29 cellular contexts compared by ENCODE assay signal in the genomic region with DNA sequence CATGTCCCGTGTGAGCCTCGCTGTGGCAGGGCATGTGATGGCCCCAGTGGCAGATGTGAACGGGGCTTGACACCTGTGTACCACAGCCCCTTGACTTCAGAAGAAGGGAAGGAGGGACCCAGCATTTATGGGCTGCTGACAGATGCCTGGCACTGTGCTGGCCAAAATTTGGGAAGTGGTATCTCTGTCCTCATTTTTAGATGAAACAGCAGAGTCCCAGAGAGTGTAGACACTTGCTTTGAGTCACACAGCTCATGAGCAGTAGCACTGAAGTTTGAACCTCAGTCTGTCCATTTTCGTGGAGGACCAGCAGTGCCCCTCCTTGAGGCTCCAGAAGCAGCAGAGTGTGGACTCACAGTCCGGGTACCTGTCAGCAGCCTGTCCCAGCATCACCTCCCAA. TPM values are rescaled to one million over a fixed set of nuclear protein-coding genes. Genes with fewer than 3 reads are reported as not detected.
DNase-seq lines count a peak whose midpoint lies in the region; ATAC-seq and TF ChIP-seq lines count a peak whose summit lies in the region.
"Had no signal": no experiment of that assay in that cellular context is flagged by ENCODE, and none has a peak within 500 bp of the region (broad histone marks: within the 10 kb centered on the region; RNA-seq: fewer than 3 reads in every experiment).

No MANE protein-coding gene starts in this region.

- H3K27ac ChIP-seq in IMR-90 (ENCODE audit: insufficient read depth, low read length) (no peak overlapping the region), muscle layer of colon (ENCODE audit: low read depth, low read length) (peak overlapping the region; percentile 71), stomach smooth muscle (ENCODE audit: low read length) (peak overlapping the region; percentile 60), WERI-Rb-1 (no peak overlapping the region)
- H3K27ac ChIP-seq: foreskin keratinocyte, HL-60 had no signal

- peaks cover 8% of the 10 kb centered on the region for H3K36me3 Mint-ChIP-seq in chondrocyte (ENCODE audit: low read depth)

- dilution Hi-C loops in IMR-90 (cut with HindIII; ENCODE audit: low sequenced_read_pairs, unreplicated experiment): no loop called here

- H3K27me3 ChIP-seq in IMR-90 (ENCODE audit: control insufficient read depth, insufficient read depth, low read length): no peaks in the 10 kb centered on the region
- H3K27me3 ChIP-seq in muscle layer of colon (ENCODE audit: control insufficient read depth in 1 of 2, insufficient read depth in 2 of 2, low read length in 2 of 2): no peaks in the 10 kb centered on the region
- H3K27me3 ChIP-seq in stomach smooth muscle (ENCODE audit: control insufficient read depth in 1 of 2, insufficient read depth in 2 of 2, low read length in 2 of 2): no peaks in the 10 kb centered on the region
- H3K27me3 ChIP-seq in WERI-Rb-1 (ENCODE audit: insufficient read depth, low read depth, severe bottlenecking): no peaks in the 10 kb centered on the region
- H3K27me3 ChIP-seq: BE2C, foreskin keratinocyte, left lung had no signal

- H2AK5ac ChIP-seq in IMR-90 (ENCODE audit: low read depth, low read length): no peak overlapping the region

- TF ChIP-seq CTCF in IMR-90 (conservative IDR thresholded peaks at IDR 0.05; ENCODE audit: low read depth, low read length): no peak
- no peak for TF ChIP-seq CTCF in chondrocyte (IDR thresholded peaks at IDR 0.05)
- no peak for TF ChIP-seq CTCF in WERI-Rb-1 (IDR thresholded peaks at IDR 0.05; ENCODE audit: low read depth, low read length)

- H3K4me1 ChIP-seq in IMR-90 (ENCODE audit: control insufficient read depth, insufficient read depth, low read length): peaks cover 59% of the 10 kb centered on the region
- peaks cover 59% of the 10 kb centered on the region for H3K4me1 ChIP-seq in muscle layer of colon (ENCODE audit: insufficient read depth, low read length)
- peaks cover 54% of the 10 kb centered on the region for H3K4me1 ChIP-seq in stomach smooth muscle (ENCODE audit: control insufficient read depth, insufficient read depth, low read length)
- H3K4me1 ChIP-seq: BE2C, foreskin keratinocyte had no signal

- CTCF ChIA-PET in IMR-90 (lab: Yijun Ruan, JAX): no interaction called here

- H3K14ac ChIP-seq in IMR-90 (replicated peaks; ENCODE audit: low read depth, low read length): peak overlapping the region; percentile 16; the same call in 1 of the 2 replicates

- H2BK20ac ChIP-seq in IMR-90 (ENCODE audit: low read depth, low read length): no peak overlapping the region

- H3K9me3 ChIP-seq in IMR-90 (ENCODE audit: control insufficient read depth, insufficient read depth, low read length): no peaks in the 10 kb centered on the region
- H3K9me3 ChIP-seq in muscle layer of colon (ENCODE audit: low read length): no peaks in the 10 kb centered on the region
- H3K9me3 ChIP-seq in stomach smooth muscle (ENCODE audit: control insufficient read depth in 2 of 2, low read length in 2 of 2): no peaks in the 10 kb centered on the region
- no peaks in the 10 kb centered on the region for H3K9me3 ChIP-seq in WERI-Rb-1 (ENCODE audit: severe bottlenecking)
- H3K9me3 ChIP-seq: BE2C, left lung had no signal

- H3K27me3 Mint-ChIP-seq in chondrocyte (ENCODE audit: low read depth): no peaks in the 10 kb centered on the region
- H3K27me3 Mint-ChIP-seq: activated naive CD8-positive, alpha-beta T cell treated with anti-CD3 and anti-CD28 coated beads, Interleukin-2, amount 50 U/mL, for 24 hours had no signal

- no peak overlapping the region for H2AK9ac ChIP-seq in IMR-90 (replicated peaks; ENCODE audit: low read depth, low read length, poor library complexity)

- no peak overlapping the region; a peak in 1 of 4 replicates for H4K8ac ChIP-seq in IMR-90 (ENCODE audit: low read depth in 2 of 2, low read length in 2 of 2)

- no peak for DNase-seq in IMR-90
- no peak for DNase-seq in chondrocyte (ENCODE audit: low spot score)
- DNase-seq in WERI-Rb-1: no peak
- DNase-seq in HCEC 1CT: no peak
- no peak for DNase-seq in activated T-cell treated with anti-CD3 and anti-CD28 coated beads for 4 hours
- DNase-seq: activated CD8-positive, alpha-beta T cell treated with anti-CD3 and anti-CD28 coated beads, Interleukin-2, amount 10 ng/mL, durations not matched to agents 7 days and 5 days; activated gamma-delta T cell treated with Interleukin-2 at 50 U/mL for 16 hours; activated naive CD8-positive, alpha-beta T cell treated with anti-CD3 and anti-CD28 coated beads, Interleukin-2, amount 50 U/mL, for 24 hours; activated T-cell treated with anti-CD3 and anti-CD28 coated beads, Interleukin-2, amount 50 U/mL, for 1 hour; BE2C; cerebellar nuclear complex; DND-41; effector CD8-positive, alpha-beta T cell; foreskin keratinocyte; H7; left lung; midbrain; NCI-H1105 treated with DMSO at 0.1 percent for 48 hours; NCI-H2029 treated with DMSO at 0.1 percent for 48 hours; NCI-H226; SHP77; stimulated activated CD4-positive, alpha-beta T cell treated with anti-CD3 and anti-CD28 coated beads, Interleukin-15, amount 100 ng/mL, for 24 hours; T1000 had no signal

- no peak overlapping the region for H3K4me2 ChIP-seq in IMR-90 (ENCODE audit: low read depth, low read length)

- TF ChIP-seq POLR2A in IMR-90 (IDR thresholded peaks at IDR 0.05; ENCODE audit: low read depth, low read length): 0 out of 2 replicates have a peak, but pooled peaks have one; percentile 24

- no peak for TF ChIP-seq RAD21 in IMR-90 (IDR thresholded peaks at IDR 0.05; ENCODE audit: low read length)

- no peak overlapping the region for H2BK15ac ChIP-seq in IMR-90 (ENCODE audit: low read depth, low read length)

- peaks cover 66% of the 10 kb centered on the region for H3K9me1 ChIP-seq in IMR-90 (ENCODE audit: insufficient read depth, low read length)

- no TSS peak for BruUV-seq in IMR-90 (replicated peaks; lab: Mats Ljungman, UMichigan)

- H3K56ac ChIP-seq in IMR-90 (ENCODE audit: extremely low read depth, insufficient read depth, low read length): no peak overlapping the region

- H2AFZ ChIP-seq in IMR-90 (replicated peaks; ENCODE audit: low read length, poor library complexity): no peak overlapping the region

- peaks cover 95% of the 10 kb centered on the region for H3K4me1 Mint-ChIP-seq in chondrocyte (ENCODE audit: low read depth)

- peaks cover 48% of the 10 kb centered on the region for H3K36me3 ChIP-seq in IMR-90 (ENCODE audit: control insufficient read depth, insufficient read depth, low read length)
- no peaks in the 10 kb centered on the region for H3K36me3 ChIP-seq in muscle layer of colon (ENCODE audit: insufficient read depth, low read length)
- H3K36me3 ChIP-seq in stomach smooth muscle (ENCODE audit: control insufficient read depth in 2 of 2, insufficient read depth in 2 of 2, low read length in 2 of 2): no peaks in the 10 kb centered on the region
- H3K36me3 ChIP-seq in WERI-Rb-1: no peaks in the 10 kb centered on the region; the same call in 1 of the 2 replicates
- H3K36me3 ChIP-seq: BE2C had no signal

- POLR2A ChIA-PET in IMR-90 (lab: Charles Lee; ENCODE audit: unreplicated experiment): no interaction called here

- H3K4me3 ChIP-seq in IMR-90 (ENCODE audit: insufficient read depth, low read depth, low read length): no peak overlapping the region
- H3K4me3 ChIP-seq in muscle layer of colon (ENCODE audit: low read depth in 1 of 2, low read length in 2 of 2): no peak overlapping the region
- H3K4me3 ChIP-seq in stomach smooth muscle (ENCODE audit: low read length in 2 of 2): no peak overlapping the region
- H3K4me3 ChIP-seq in WERI-Rb-1 (ENCODE audit: low read depth, low read length): no peak overlapping the region
- H3K4me3 ChIP-seq: left lung had no signal

- ATAC-seq in IMR-90 (ENCODE audit: low read depth) (no peak), GM21526 (IDR thresholded peaks at IDR 0.05; ENCODE audit: low FRiP score, unreplicated experiment) (no peak)
- ATAC-seq: activated CD8-positive, alpha-beta T cell treated with anti-CD3 and anti-CD28 coated beads, Interleukin-2, amount 10 ng/mL, durations not matched to agents 7 days and 5 days; activated naive CD8-positive, alpha-beta T cell treated with anti-CD3 and anti-CD28 coated beads, Interleukin-2, amount 50 U/mL, for 24 hours; foreskin keratinocyte; HepG2; left lung; sciatic nerve had no signal

- H3K79me1 ChIP-seq in IMR-90 (ENCODE audit: low read depth in 1 of 2, low read length in 2 of 2): peaks cover 19 to 90% of the 10 kb centered on the region in 2 experiments

- peak overlapping the region; percentile 49 for H3K27ac Mint-ChIP-seq in chondrocyte (ENCODE audit: unreplicated experiment)
- H3K27ac Mint-ChIP-seq: activated CD8-positive, alpha-beta T cell treated with anti-CD3 and anti-CD28 coated beads, Interleukin-2, amount 10 ng/mL, durations not matched to agents 7 days and 5 days; activated naive CD8-positive, alpha-beta T cell treated with anti-CD3 and anti-CD28 coated beads, Interleukin-2, amount 50 U/mL, for 24 hours had no signal

- H4K91ac ChIP-seq in IMR-90 (ENCODE audit: insufficient read depth, low read depth, low read length): no peak overlapping the region

- peaks cover 96% of the 10 kb centered on the region for H4K20me1 ChIP-seq in IMR-90 (ENCODE audit: insufficient read depth, low read length)

- intact Hi-C loops in IMR-90 (cut with micrococcal nuclease): no loop called here

- H3K23ac ChIP-seq in IMR-90 (ENCODE audit: low read depth, low read length): peak overlapping the region; percentile 72

- no peak overlapping the region for H2BK120ac ChIP-seq in IMR-90 (ENCODE audit: low read depth, low read length)

- H3K9me3 Mint-ChIP-seq in chondrocyte (ENCODE audit: low read depth): no peaks in the 10 kb centered on the region
- H3K9me3 Mint-ChIP-seq: activated naive CD8-positive, alpha-beta T cell treated with anti-CD3 and anti-CD28 coated beads, Interleukin-2, amount 50 U/mL, for 24 hours had no signal

- H3K4ac ChIP-seq in IMR-90 (ENCODE audit: low read depth, low read length): peak overlapping the region; percentile 25; the same call in 1 of the 2 replicates

- no peak overlapping the region for H3K18ac ChIP-seq in IMR-90 (ENCODE audit: low read depth, low read length)

- peak overlapping the region; percentile 11 for H2BK5ac ChIP-seq in IMR-90 (ENCODE audit: low read depth, low read length, poor library complexity, severe bottlenecking)

- H3K9ac ChIP-seq in IMR-90 (ENCODE audit: low read depth, low read length) (no peak overlapping the region), muscle layer of colon (ENCODE audit: low read length) (no peak overlapping the region), stomach smooth muscle (ENCODE audit: low read length in 2 of 2) (no peak overlapping the region)

- H3K4me3 Mint-ChIP-seq in chondrocyte (ENCODE audit: unreplicated experiment): no peak overlapping the region
- H3K4me3 Mint-ChIP-seq: activated CD8-positive, alpha-beta T cell treated with anti-CD3 and anti-CD28 coated beads, Interleukin-2, amount 10 ng/mL, durations not matched to agents 7 days and 5 days; activated naive CD8-positive, alpha-beta T cell treated with anti-CD3 and anti-CD28 coated beads, Interleukin-2, amount 50 U/mL, for 24 hours had no signal

- 92% methylated on average over 3 of the region's 5 CpGs; no CpG with 5 or more reads in 1 of the 2 experiments for WGBS in IMR-90 (ENCODE audit: extremely low coverage in 2 of 2, insufficient read length in 1 of 2), 2 experiments

- in situ Hi-C loops in IMR-90 (cut with MboI; ENCODE audit: low sequenced_read_pairs): no loop called here

- H4K5ac ChIP-seq in IMR-90 (ENCODE audit: low read depth, low read length): no peak overlapping the region

RNA-seq across cellular contexts. Expression of a gene that starts 16.5 kb away (rescaled TPM):
- total RNA-seq in IMR-90 (2012; rRNA removed) (77.8 and 79.9 TPM in 2 replicates), chondrocyte (99.9 to 110 TPM (median 107 TPM) in 3 replicates)
- polyA plus RNA-seq in IMR-90 (2012; rRNA removed): 110 and 112 TPM in 2 replicates
- polyA plus RNA-seq in IMR-90 (2012; cell fraction: cytosol; rRNA removed): 55.9 and 71.1 TPM in 2 replicates
- 133 and 147 TPM in 2 replicates for polyA plus RNA-seq in IMR-90 (2012; cell fraction: nucleus; rRNA removed; ENCODE audit: low replicate concordance)

Comparison
In these comparisons a context has a peak if more than half of its experiments do, and no peak if none do; other contexts are left out.
1. H3K27ac ChIP-seq: peak in muscle layer of colon (single experiment) and stomach smooth muscle (single experiment); none in IMR-90 (single experiment) and WERI-Rb-1 (single experiment).